7 cellular contexts compared by ENCODE assay signal in the genomic region with DNA sequence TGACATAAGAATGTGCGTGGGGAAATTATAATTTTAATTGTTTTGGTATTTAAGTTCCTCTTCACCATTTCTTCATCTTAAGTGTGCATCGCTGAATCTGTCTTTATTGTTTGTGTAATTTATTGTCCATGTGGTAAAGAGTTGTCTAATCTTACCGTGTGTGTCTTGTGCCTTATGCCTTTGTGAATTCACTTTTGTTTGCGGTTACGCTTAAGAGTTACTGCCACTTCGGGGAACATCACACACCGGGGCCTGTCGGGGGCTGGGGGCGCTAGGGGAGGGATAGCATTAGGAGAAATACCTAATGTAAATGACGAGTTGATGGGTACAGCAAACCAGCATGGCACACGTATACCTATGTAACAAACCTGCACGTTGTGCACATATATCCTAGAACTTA. TPM values are rescaled to one million over a fixed set of nuclear protein-coding genes. Genes with fewer than 3 reads are reported as not detected.
DNase-seq lines count a peak whose midpoint lies in the region; ATAC-seq and TF ChIP-seq lines count a peak whose summit lies in the region.

No MANE protein-coding gene starts in this region.

- H3K36me3 Mint-ChIP-seq in T-helper 17 cell (ENCODE audit: low read depth) = peaks cover 6% of the 10 kb centered on the region
- no peaks in the 10 kb centered on the region for H3K36me3 Mint-ChIP-seq in glutamatergic neuron (ENCODE audit: unreplicated experiment)

- TF ChIP-seq CTCF in HEK293 (tag by site-specific recombination; IDR thresholded peaks at IDR 0.05) = no peak
- no peak for TF ChIP-seq CTCF in glutamatergic neuron (IDR thresholded peaks at IDR 0.05; ENCODE audit: partially characterized antibody, unreplicated experiment)
- no peak for TF ChIP-seq CTCF in smooth muscle cell (IDR thresholded peaks at IDR 0.05; ENCODE audit: borderline replicate concordance, insufficient read depth, poor library complexity, severe bottlenecking)

- no peaks in the 10 kb centered on the region for H3K4me1 ChIP-seq in HEK293 (ENCODE audit: control insufficient read depth, insufficient read depth, low read length)
- H3K4me1 ChIP-seq in smooth muscle cell (ENCODE audit: low read depth) = peaks cover 11% of the 10 kb centered on the region

- H3K27me3 ChIP-seq in smooth muscle cell (ENCODE audit: low read depth) = no peaks in the 10 kb centered on the region

- peak overlapping the region; percentile 99 for H3K27ac Mint-ChIP-seq in T-helper 17 cell
- H3K27ac Mint-ChIP-seq in glutamatergic neuron (ENCODE audit: unreplicated experiment) = peak overlapping the region; percentile 93

- DNase-seq in T-helper 17 cell (no peak), glutamatergic neuron (no peak), smooth muscle cell (lab: John Stamatoyannopoulos, UW; ENCODE audit: unreplicated experiment) (no peak), mucosa of gallbladder (ENCODE audit: low spot score) (no peak), foreskin melanocyte (no peak), DMS114 treated with DMSO at 0.1 percent for 48 hours (lab: John Stamatoyannopoulos, UW; ENCODE audit: unreplicated experiment) (no peak)

- no peak for ATAC-seq in T-helper 17 cell

- H3K9ac ChIP-seq in smooth muscle cell (ENCODE audit: low read depth) = peak overlapping the region; percentile 98

- H3K4me2 ChIP-seq in smooth muscle cell = peak overlapping the region; percentile 96

- WGBS in smooth muscle cell (ENCODE audit: low lambda C conversion rate) = 7% methylated on average over 12 of the region's 12 CpGs

- H2AFZ ChIP-seq in smooth muscle cell (ENCODE audit: low read depth) = peak overlapping the region; percentile 91

- no peaks in the 10 kb centered on the region for H3K36me3 ChIP-seq in HEK293 (ENCODE audit: control insufficient read depth in 2 of 2, insufficient read depth in 1 of 2, low read length in 2 of 2)
- no peaks in the 10 kb centered on the region for H3K36me3 ChIP-seq in smooth muscle cell (ENCODE audit: low read depth)

- H3K4me3 ChIP-seq in HEK293 (ENCODE audit: low read depth, low read length) (peak overlapping the region; percentile 77), smooth muscle cell (peak overlapping the region; percentile 84)

- H3K9me3 ChIP-seq in HEK293 (ENCODE audit: control insufficient read depth, insufficient read depth, low read depth, low read length) = no peaks in the 10 kb centered on the region
- no peaks in the 10 kb centered on the region for H3K9me3 ChIP-seq in T-helper 17 cell (ENCODE audit: control insufficient read depth, low read length, poor library complexity, severe bottlenecking)
- no peaks in the 10 kb centered on the region for H3K9me3 ChIP-seq in smooth muscle cell (replicated peaks; ENCODE audit: low read depth)

- H3K9me3 Mint-ChIP-seq in glutamatergic neuron (ENCODE audit: unreplicated experiment) = peaks cover 5% of the 10 kb centered on the region

- POLR2A ChIA-PET in HEK293 (lab: Yijun Ruan, JAX) = no interaction called here

- H3K27ac ChIP-seq in HEK293 (ENCODE audit: extremely low read depth, low read depth, low read length) = no peak overlapping the region; the same call in 1 of the 2 replicates
- peak overlapping the region; percentile 93 for H3K27ac ChIP-seq in smooth muscle cell (ENCODE audit: low read depth)

- no peaks in the 10 kb centered on the region for H3K27me3 Mint-ChIP-seq in T-helper 17 cell
- peaks cover 3% of the 10 kb centered on the region for H3K27me3 Mint-ChIP-seq in glutamatergic neuron (ENCODE audit: unreplicated experiment)

- H3K4me3 Mint-ChIP-seq in T-helper 17 cell (peak overlapping the region; percentile 95), glutamatergic neuron (ENCODE audit: unreplicated experiment) (peak overlapping the region; percentile 98)

- CTCF ChIA-PET in HEK293 (lab: Yijun Ruan, JAX) = no interaction called here

- H3K4me1 Mint-ChIP-seq in T-helper 17 cell (peaks cover 48% of the 10 kb centered on the region), glutamatergic neuron (ENCODE audit: low read depth, unreplicated experiment) (peaks cover 8% of the 10 kb centered on the region)

- H4K20me1 ChIP-seq in smooth muscle cell (ENCODE audit: low read depth) = peaks cover 36% of the 10 kb centered on the region

- no peaks in the 10 kb centered on the region for H3F3A ChIP-seq in smooth muscle cell (ENCODE audit: low read depth)

- peaks cover 56% of the 10 kb centered on the region for H3K79me2 ChIP-seq in smooth muscle cell (ENCODE audit: low read depth)

TF ChIP-seq in HEK293, 187 proteins besides CTCF, POLR2A, EP300 and RAD21 (continues in another document):
- no peak for TF ChIP-seq ZNF580 (tag by site-specific recombination; IDR thresholded peaks at IDR 0.05)
- no peak for TF ChIP-seq ZNF354C (tag by site-specific recombination; IDR thresholded peaks at IDR 0.05; ENCODE audit: borderline replicate concordance, low read depth)
- no peak for TF ChIP-seq ZNF155 (tag by site-specific recombination; IDR thresholded peaks at IDR 0.05)
- no peak for TF ChIP-seq ZNF324 (tag by site-specific recombination; IDR thresholded peaks at IDR 0.05)
- TF ChIP-seq SETDB1 (IDR thresholded peaks at IDR 0.05; ENCODE audit: insufficient read length, low read length) = no peak
- no peak for TF ChIP-seq ZNF394 (tag by site-specific recombination; IDR thresholded peaks at IDR 0.05; ENCODE audit: borderline replicate concordance)
- TF ChIP-seq, protein P1, sequence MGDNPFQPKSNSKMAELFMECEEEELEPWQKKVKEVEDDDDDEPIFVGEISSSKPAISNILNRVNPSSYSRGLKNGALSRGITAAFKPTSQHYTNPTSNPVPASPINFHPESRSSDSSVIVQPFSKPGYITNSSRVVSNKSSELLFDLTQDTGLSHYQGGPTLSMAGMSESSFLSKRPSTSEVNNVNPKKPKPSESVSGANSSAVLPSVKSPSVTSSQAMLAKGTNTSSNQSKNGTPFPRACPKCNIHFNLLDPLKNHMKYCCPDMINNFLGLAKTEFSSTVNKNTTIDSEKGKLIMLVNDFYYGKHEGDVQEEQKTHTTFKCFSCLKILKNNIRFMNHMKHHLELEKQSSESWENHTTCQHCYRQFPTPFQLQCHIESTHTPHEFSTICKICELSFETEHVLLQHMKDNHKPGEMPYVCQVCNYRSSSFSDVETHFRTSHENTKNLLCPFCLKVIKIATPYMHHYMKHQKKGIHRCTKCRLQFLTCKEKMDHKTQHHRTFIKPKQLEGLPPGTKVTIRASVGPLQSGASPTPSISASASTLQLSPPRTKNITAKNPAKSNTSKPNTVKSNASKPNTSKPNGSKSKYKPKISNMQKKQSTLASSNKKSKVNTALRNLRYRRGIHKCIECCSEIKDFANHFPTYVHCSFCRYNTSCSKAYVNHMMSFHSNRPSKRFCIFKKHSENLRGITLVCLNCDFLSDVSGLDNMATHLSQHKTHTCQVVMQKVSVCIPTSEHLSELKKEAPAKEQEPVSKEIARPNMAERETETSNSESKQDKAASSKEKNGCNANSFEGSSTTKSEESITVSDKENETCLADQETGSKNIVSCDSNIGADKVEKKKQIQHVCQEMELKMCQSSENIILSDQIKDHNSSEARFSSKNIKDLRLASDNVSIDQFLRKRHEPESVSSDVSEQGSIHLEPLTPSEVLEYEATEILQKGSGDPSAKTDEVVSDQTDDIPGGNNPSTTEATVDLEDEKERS (tag by site-specific recombination; IDR thresholded peaks at IDR 0.05) = no peak
- TF ChIP-seq, protein P2, sequence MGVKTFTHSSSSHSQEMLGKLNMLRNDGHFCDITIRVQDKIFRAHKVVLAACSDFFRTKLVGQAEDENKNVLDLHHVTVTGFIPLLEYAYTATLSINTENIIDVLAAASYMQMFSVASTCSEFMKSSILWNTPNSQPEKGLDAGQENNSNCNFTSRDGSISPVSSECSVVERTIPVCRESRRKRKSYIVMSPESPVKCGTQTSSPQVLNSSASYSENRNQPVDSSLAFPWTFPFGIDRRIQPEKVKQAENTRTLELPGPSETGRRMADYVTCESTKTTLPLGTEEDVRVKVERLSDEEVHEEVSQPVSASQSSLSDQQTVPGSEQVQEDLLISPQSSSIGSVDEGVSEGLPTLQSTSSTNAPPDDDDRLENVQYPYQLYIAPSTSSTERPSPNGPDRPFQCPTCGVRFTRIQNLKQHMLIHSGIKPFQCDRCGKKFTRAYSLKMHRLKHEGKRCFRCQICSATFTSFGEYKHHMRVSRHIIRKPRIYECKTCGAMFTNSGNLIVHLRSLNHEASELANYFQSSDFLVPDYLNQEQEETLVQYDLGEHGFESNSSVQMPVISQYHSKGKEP (tag by site-specific recombination; IDR thresholded peaks at IDR 0.05) = no peak
- no peak for TF ChIP-seq ZFP3 (tag by site-specific recombination; IDR thresholded peaks at IDR 0.05; ENCODE audit: low read depth)
- no peak for TF ChIP-seq ZNF600 (tag by site-specific recombination; IDR thresholded peaks at IDR 0.05)
- TF ChIP-seq PRDM1 (tag by site-specific recombination; IDR thresholded peaks at IDR 0.05) = no peak

RNA-seq across cellular contexts. Expression of gene WDR48, which starts 0.8 kb away (rescaled TPM):
- 100 to 1,000 TPM; 102 to 107 TPM for total RNA-seq in T-helper 17 cell
- 64.3 TPM for total RNA-seq in glutamatergic neuron (ENCODE audit: unreplicated experiment)
- total RNA-seq in smooth muscle cell = 34.6 and 37.1 TPM in 2 replicates
- 26.9 TPM in 2 replicates for polyA plus RNA-seq in smooth muscle cell
- total RNA-seq in mucosa of gallbladder = 45.6 TPM

RNA-seq across cellular contexts. Expression of gene SCN11A, which starts 0.9 kb away (rescaled TPM):
- total RNA-seq in T-helper 17 cell (under 1 TPM in 1 of 2 donors, not detected in 1; 0.05 TPM), glutamatergic neuron (ENCODE audit: unreplicated experiment) (0.78 TPM), smooth muscle cell (0.04 TPM in 1 of 2 replicates, not detected in the other), mucosa of gallbladder (0.09 TPM)
- not detected in 2 replicates for polyA plus RNA-seq in smooth muscle cell

RNA-seq across cellular contexts. Expression of gene GORASP1, which starts 54.8 kb away (rescaled TPM):
- 10 to 100 TPM; 29.2 to 40.1 TPM for total RNA-seq in T-helper 17 cell
- 44.6 TPM for total RNA-seq in glutamatergic neuron (ENCODE audit: unreplicated experiment)
- total RNA-seq in smooth muscle cell = 27.6 and 29.5 TPM in 2 replicates
- 41.6 and 57.0 TPM in 2 replicates for polyA plus RNA-seq in smooth muscle cell
- total RNA-seq in mucosa of gallbladder = 84.3 TPM

RNA-seq across cellular contexts. Expression of gene TTC21A, which starts 54.9 kb away (rescaled TPM):
- total RNA-seq in T-helper 17 cell = 10 to 100 TPM in 1 of 2 donors, 1 to 10 TPM in 1; 3.5 to 12.3 TPM
- 7.8 TPM for total RNA-seq in glutamatergic neuron (ENCODE audit: unreplicated experiment)
- total RNA-seq in smooth muscle cell = 1.7 and 2.3 TPM in 2 replicates
- polyA plus RNA-seq in smooth muscle cell = 10.2 and 10.6 TPM in 2 replicates
- 13.4 TPM for total RNA-seq in mucosa of gallbladder
